In the genomic region with DNA sequence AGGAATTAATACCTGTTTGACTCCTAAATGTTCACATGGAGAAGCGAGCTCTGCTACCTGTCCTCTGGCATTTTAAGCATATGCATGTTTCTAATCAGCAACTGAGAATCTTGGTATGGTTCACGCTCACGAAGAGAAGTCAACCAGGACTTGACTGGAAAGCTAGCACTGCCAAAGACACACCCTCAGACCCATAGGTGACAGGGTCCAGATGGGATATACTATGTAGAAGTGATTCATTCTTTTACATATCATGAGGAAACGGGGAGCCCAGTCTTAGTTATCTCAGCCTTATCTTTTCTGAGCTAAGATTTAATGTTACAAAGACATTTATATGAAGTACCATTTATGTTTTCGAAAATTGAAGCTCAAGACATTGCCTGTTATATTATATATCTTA, we compare ENCODE assay signal across 34 cellular contexts.
"Had no signal": no experiment of that assay in that cellular context is flagged by ENCODE, and none has a peak within 500 bp of the region (broad histone marks: within the 10 kb centered on the region; RNA-seq: fewer than 3 reads in every experiment).

No MANE protein-coding gene starts in this region.

- H3K9me3 ChIP-seq: MG63 had no signal

- H3K36me3 ChIP-seq: MG63 had no signal

- DNase-seq: Karpas-422, Kasumi-1, MG63, MM.1S, MV-4-11, NCI-H1048, NCI-H1092, NCI-H1092 treated with DMSO at 0.1 percent for 48 hours, NCI-H1105, NCI-H1105 treated with DMSO at 0.1 percent for 48 hours, NCI-H1417, NCI-H1417 treated with DMSO at 0.1 percent for 48 hours, NCI-H1436, NCI-H1436 treated with DMSO at 0.1 percent for 48 hours, NCI-H146, NCI-H1694, NCI-H1694 treated with DMSO at 0.1 percent for 48 hours, NCI-H187, NCI-H187 treated with DMSO at 0.1 percent for 48 hours, NCI-H1930, NCI-H2029, NCI-H2029 treated with DMSO at 0.1 percent for 48 hours, NCI-H2081, NCI-H2081 treated with DMSO at 0.1 percent for 48 hours, NCI-H2107, NCI-H2171, NCI-H2171 treated with DMSO at 0.1 percent for 48 hours, NCI-H2227 treated with DMSO at 0.1 percent for 48 hours, NCI-H226, NCI-H345, NCI-H446, NCI-H446 treated with DMSO at 0.1 percent for 48 hours, NCI-H510A, NCI-H510A treated with DMSO at 0.1 percent for 48 hours had no signal

- H3K4me3 ChIP-seq: MG63 had no signal
